8 cellular contexts compared by ENCODE assay signal in genomic region chr15:78437107-78437761, GRCh38. TPM values are rescaled to one million over a fixed set of nuclear protein-coding genes. Genes with fewer than 3 reads are reported as not detected.
DNase-seq lines count a peak whose midpoint lies in the region; ATAC-seq and TF ChIP-seq lines count a peak whose summit lies in the region.

No MANE protein-coding gene starts in this region.

- intact Hi-C loops in activated naive CD4-positive, alpha-beta T cell treated with anti-CD3 and anti-CD28 coated beads for 36 hours (cut with micrococcal nuclease), result loop anchor here (2.0 to 10.0 kb wide), 5 partner anchors 14 to 435 kb away; partner anchors contain the start of genes HYKK and MORF4L1
- intact Hi-C loops in naive thymus-derived CD4-positive, alpha-beta T cell (cut with micrococcal nuclease), result loop anchor here (5.0 kb wide), 5 partner anchors 290 to 1485 kb away; partner anchors contain the start of genes IDH3A (in 1 of the 2) and TBC1D2B (in 1 of the 2)

- peak overlapping the region; percentile 98 for H3K4me3 Mint-ChIP-seq in activated naive CD4-positive, alpha-beta T cell treated with anti-CD3 and anti-CD28 coated beads for 36 hours
- H3K4me3 Mint-ChIP-seq in naive thymus-derived CD4-positive, alpha-beta T cell, result peak overlapping the region; percentile 89 to 100 (median 97)

- H3K4me1 ChIP-seq in naive thymus-derived CD4-positive, alpha-beta T cell (ENCODE audit: control insufficient read depth in 2 of 2, insufficient read depth in 2 of 2, low read length in 2 of 2), result peaks cover 27 to 31% of the 10 kb centered on the region in 2 donors

- POLR2A ChIA-PET in naive thymus-derived CD4-positive, alpha-beta T cell (lab: Charles Lee), result interaction anchor here (0.6 to 5.1 kb wide), 22 partner anchors 9 to 436 kb away, joined by 3 to 44 read pairs (median 8); partner anchors contain the start of genes DNAJA4, MORF4L1, PSMA4 and SKIC8

- TF ChIP-seq CTCF in coronary artery (IDR thresholded peaks at IDR 0.05), result no peak

- no peak for DNase-seq in activated naive CD4-positive, alpha-beta T cell treated with anti-CD3 and anti-CD28 coated beads for 36 hours
- no peak for DNase-seq in activated naive CD4-positive, alpha-beta T cell treated with Interleukin-2 at 50 U/mL for 16 hours
- peak; percentile 79 for DNase-seq in NCI-H82 (lab: John Stamatoyannopoulos, UW)
- DNase-seq in coronary artery (ENCODE audit: low spot score), result no peak
- DNase-seq in naive thymus-derived CD4-positive, alpha-beta T cell, result peak in 1 of 9 donors; percentile 8
- no peak for DNase-seq in NCI-H1105 treated with DMSO at 0.1 percent for 48 hours (lab: John Stamatoyannopoulos, UW)
- DNase-seq in SK-N-DZ (ENCODE audit: low spot score), result no peak

- no peaks in the 10 kb centered on the region for H3K27me3 Mint-ChIP-seq in activated naive CD4-positive, alpha-beta T cell treated with anti-CD3 and anti-CD28 coated beads for 36 hours (ENCODE audit: low read depth)
- peaks cover 0 to 4% (median 0%) of the 10 kb centered on the region in 5 donors for H3K27me3 Mint-ChIP-seq in naive thymus-derived CD4-positive, alpha-beta T cell

- peaks cover 2 to 19% (median 8%) of the 10 kb centered on the region in 3 experiments for H3K36me3 ChIP-seq in naive thymus-derived CD4-positive, alpha-beta T cell (ENCODE audit: control insufficient read depth in 2 of 3, insufficient read depth in 3 of 3, low read length in 3 of 3)

- CTCF ChIA-PET in activated naive CD4-positive, alpha-beta T cell treated with anti-CD3 and anti-CD28 coated beads for 36 hours (lab: Charles Lee), result interaction anchor here (0.6 to 1.7 kb wide), 7 partner anchors 10 to 472 kb away, joined by 3 to 6 read pairs (median 4); no protein-coding TSS in a partner anchor
- CTCF ChIA-PET in naive thymus-derived CD4-positive, alpha-beta T cell (lab: Charles Lee), result interaction anchor here (0.8 to 1.4 kb wide), 3 partner anchors 15 to 1415 kb away, joined by 3 to 8 read pairs (median 3); no protein-coding TSS in a partner anchor

- no peak for ATAC-seq in naive thymus-derived CD4-positive, alpha-beta T cell
- no peak for ATAC-seq in HG03045 (IDR thresholded peaks at IDR 0.05; ENCODE audit: unreplicated experiment)

- no peaks in the 10 kb centered on the region for H3K9me3 Mint-ChIP-seq in activated naive CD4-positive, alpha-beta T cell treated with anti-CD3 and anti-CD28 coated beads for 36 hours
- H3K9me3 Mint-ChIP-seq in naive thymus-derived CD4-positive, alpha-beta T cell, result peaks cover 0 to 4% (median 0%) of the 10 kb centered on the region in 11 donors

- peak overlapping the region; percentile 99 for H3K4me3 ChIP-seq in coronary artery
- H3K4me3 ChIP-seq in naive thymus-derived CD4-positive, alpha-beta T cell (ENCODE audit: low read length), result peak overlapping the region; percentile 69

- H3K27ac Mint-ChIP-seq in activated naive CD4-positive, alpha-beta T cell treated with anti-CD3 and anti-CD28 coated beads for 36 hours, result peak overlapping the region; percentile 98
- peak overlapping the region; percentile 96 to 100 (median 99) for H3K27ac Mint-ChIP-seq in naive thymus-derived CD4-positive, alpha-beta T cell

- H3K9me3 ChIP-seq in naive thymus-derived CD4-positive, alpha-beta T cell (ENCODE audit: control insufficient read depth in 2 of 3, low read length in 3 of 3), result no peaks in the 10 kb centered on the region

- peak overlapping the region; percentile 51 to 97 for H3K27ac ChIP-seq in coronary artery
- H3K27ac ChIP-seq in naive thymus-derived CD4-positive, alpha-beta T cell (ENCODE audit: low read depth, low read length), result peak overlapping the region; percentile 94

- peaks cover 35% of the 10 kb centered on the region for H3K4me1 Mint-ChIP-seq in activated naive CD4-positive, alpha-beta T cell treated with anti-CD3 and anti-CD28 coated beads for 36 hours (ENCODE audit: low read depth)
- H3K4me1 Mint-ChIP-seq in naive thymus-derived CD4-positive, alpha-beta T cell, result peaks cover 29 to 50% (median 45%) of the 10 kb centered on the region in 7 donors

- H3K27me3 ChIP-seq in naive thymus-derived CD4-positive, alpha-beta T cell (ENCODE audit: control insufficient read depth in 2 of 2, insufficient read depth in 2 of 2, low read length in 2 of 2), result no peaks in the 10 kb centered on the region

- H3K36me3 Mint-ChIP-seq in activated naive CD4-positive, alpha-beta T cell treated with anti-CD3 and anti-CD28 coated beads for 36 hours (ENCODE audit: low read depth), result peaks cover 20% of the 10 kb centered on the region
- H3K36me3 Mint-ChIP-seq in naive thymus-derived CD4-positive, alpha-beta T cell, result peaks cover 4 to 9% (median 5%) of the 10 kb centered on the region in 5 donors

RNA-seq across cellular contexts. Expression of gene IREB2, which starts 0.8 kb away (rescaled TPM):
- 10 to 100 TPM; 47.6 to 51.7 TPM for total RNA-seq in activated naive CD4-positive, alpha-beta T cell treated with anti-CD3 and anti-CD28 coated beads for 36 hours
- total RNA-seq in naive thymus-derived CD4-positive, alpha-beta T cell, result 10 to 100 TPM; 64.1 to 79.8 (median 69.5) TPM
- polyA plus RNA-seq in naive thymus-derived CD4-positive, alpha-beta T cell, result 10 to 100 TPM; 17.6 to 18.0 TPM
- 28.3 and 29.6 TPM in 2 replicates for polyA plus RNA-seq in SK-N-DZ (2014; cell fraction: cytosol; rRNA removed)
- 22.0 and 26.4 TPM in 2 replicates for polyA plus RNA-seq in SK-N-DZ (2014; cell fraction: nucleus; rRNA removed)
